ENCODE assay signal across 8 cellular contexts in the genomic region with DNA sequence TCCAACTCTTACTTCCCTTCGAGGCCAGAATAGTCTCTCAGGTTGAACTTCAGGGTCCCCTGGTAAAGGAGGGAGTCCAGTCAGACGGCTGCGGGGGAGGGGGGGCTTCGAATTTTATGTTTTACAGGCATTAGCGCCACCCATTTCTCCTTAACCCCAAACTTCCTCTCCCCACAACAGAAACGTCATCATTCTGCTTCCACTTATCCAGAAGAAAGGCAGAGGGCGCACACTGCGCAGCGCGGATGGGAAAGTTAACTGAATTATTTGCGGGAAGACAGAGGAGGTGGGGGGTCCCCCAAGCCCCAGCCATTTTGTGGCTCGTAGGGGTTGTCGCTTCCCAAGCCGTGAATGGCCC. TPM values are rescaled to one million over a fixed set of nuclear protein-coding genes. Genes with fewer than 3 reads are reported as not detected.
A peak's percentile ranks its signal among the peaks of the same experiment; 100 is the strongest.
DNase-seq lines count a peak whose midpoint lies in the region; ATAC-seq and TF ChIP-seq lines count a peak whose summit lies in the region.

No MANE protein-coding gene starts in this region.

- H3K27ac Mint-ChIP-seq in activated naive CD4-positive, alpha-beta T cell treated with anti-CD3 and anti-CD28 coated beads, Interleukin-2, amount 50 U/mL, for 24 hours = peak overlapping the region; percentile 72
- peak overlapping the region; percentile 93 to 99 for H3K27ac Mint-ChIP-seq in natural killer cell

- intact Hi-C loops in natural killer cell (cut with micrococcal nuclease) = no loop called here

- H3K9me3 Mint-ChIP-seq in activated naive CD4-positive, alpha-beta T cell treated with anti-CD3 and anti-CD28 coated beads, Interleukin-2, amount 50 U/mL, for 24 hours = no peaks in the 10 kb centered on the region
- no peaks in the 10 kb centered on the region for H3K9me3 Mint-ChIP-seq in natural killer cell

- peaks cover 79% of the 10 kb centered on the region for H3K4me1 Mint-ChIP-seq in activated naive CD4-positive, alpha-beta T cell treated with anti-CD3 and anti-CD28 coated beads, Interleukin-2, amount 50 U/mL, for 24 hours
- H3K4me1 Mint-ChIP-seq in natural killer cell = peaks cover 47 to 59% of the 10 kb centered on the region in 2 donors

- no peaks in the 10 kb centered on the region for H3K36me3 Mint-ChIP-seq in activated naive CD4-positive, alpha-beta T cell treated with anti-CD3 and anti-CD28 coated beads, Interleukin-2, amount 50 U/mL, for 24 hours
- H3K36me3 Mint-ChIP-seq in natural killer cell = no peaks in the 10 kb centered on the region

- no peak for DNase-seq in activated naive CD4-positive, alpha-beta T cell (lab: John Stamatoyannopoulos, UW)
- DNase-seq in NCI-H2171 treated with DMSO at 0.1 percent for 48 hours (lab: John Stamatoyannopoulos, UW) (peak; percentile 92), fibroblast of the aortic adventitia (ENCODE audit: low read depth) (peak; percentile 91), natural killer cell (no peak), activated gamma-delta T cell (lab: John Stamatoyannopoulos, UW) (no peak)

- H3K4me3 Mint-ChIP-seq in activated naive CD4-positive, alpha-beta T cell treated with anti-CD3 and anti-CD28 coated beads, Interleukin-2, amount 50 U/mL, for 24 hours = peak overlapping the region; percentile 96
- H3K4me3 Mint-ChIP-seq in natural killer cell = peak overlapping the region; percentile 98

- H3K27me3 Mint-ChIP-seq in activated naive CD4-positive, alpha-beta T cell treated with anti-CD3 and anti-CD28 coated beads, Interleukin-2, amount 50 U/mL, for 24 hours = no peaks in the 10 kb centered on the region
- no peaks in the 10 kb centered on the region for H3K27me3 Mint-ChIP-seq in natural killer cell (ENCODE audit: low read depth in 2 of 2)

- TF ChIP-seq CTCF in WI38 (IDR thresholded peaks at IDR 0.05; ENCODE audit: low read depth, low read length) (0 out of 2 replicates have a peak, but pooled peaks have one; percentile 10), fibroblast of the aortic adventitia (IDR thresholded peaks at IDR 0.05; ENCODE audit: insufficient read depth, low read length) (peak; percentile 23), natural killer cell (IDR thresholded peaks at IDR 0.05) (no peak)

- H3K4me3 ChIP-seq in WI38 (ENCODE audit: low read depth, low read length) (peak overlapping the region; percentile 98), fibroblast of the aortic adventitia (ENCODE audit: low read depth, low read length) (peak overlapping the region; percentile 65)

- ATAC-seq in HG02981 (IDR thresholded peaks at IDR 0.05; ENCODE audit: unreplicated experiment) = peak; percentile 17
- peak; percentile 9 to 19 (median 14) for ATAC-seq in natural killer cell

RNA-seq across cellular contexts. Expression of a gene that starts 0.5 kb away (rescaled TPM):
- total RNA-seq in fibroblast of the aortic adventitia (ENCODE audit: low replicate concordance) (96.6 and 338 TPM in 2 replicates), natural killer cell (100 to 1,000 TPM; 122 to 199 (median 170) TPM)

RNA-seq across cellular contexts. Expression of a gene that starts 30.1 kb away (rescaled TPM):
- total RNA-seq in fibroblast of the aortic adventitia (ENCODE audit: low replicate concordance) (1.1 and 1.2 TPM in 2 replicates), natural killer cell (10 to 100 TPM in 1 of 3 donors, 1 to 10 TPM in 1, not detected in 1; 4.0 to 58.9 TPM)

Comparison
In these comparisons a context has a peak if more than half of its experiments do, and no peak if none do; other contexts are left out.
1. DNase-seq: peak in NCI-H2171 treated with DMSO at 0.1 percent for 48 hours (single experiment) and fibroblast of the aortic adventitia (single experiment); none in activated naive CD4-positive, alpha-beta T cell (0 of 4), natural killer cell (single experiment) and activated gamma-delta T cell (single experiment).